ENCODE assay signal across 8 cellular contexts in the genomic region with DNA sequence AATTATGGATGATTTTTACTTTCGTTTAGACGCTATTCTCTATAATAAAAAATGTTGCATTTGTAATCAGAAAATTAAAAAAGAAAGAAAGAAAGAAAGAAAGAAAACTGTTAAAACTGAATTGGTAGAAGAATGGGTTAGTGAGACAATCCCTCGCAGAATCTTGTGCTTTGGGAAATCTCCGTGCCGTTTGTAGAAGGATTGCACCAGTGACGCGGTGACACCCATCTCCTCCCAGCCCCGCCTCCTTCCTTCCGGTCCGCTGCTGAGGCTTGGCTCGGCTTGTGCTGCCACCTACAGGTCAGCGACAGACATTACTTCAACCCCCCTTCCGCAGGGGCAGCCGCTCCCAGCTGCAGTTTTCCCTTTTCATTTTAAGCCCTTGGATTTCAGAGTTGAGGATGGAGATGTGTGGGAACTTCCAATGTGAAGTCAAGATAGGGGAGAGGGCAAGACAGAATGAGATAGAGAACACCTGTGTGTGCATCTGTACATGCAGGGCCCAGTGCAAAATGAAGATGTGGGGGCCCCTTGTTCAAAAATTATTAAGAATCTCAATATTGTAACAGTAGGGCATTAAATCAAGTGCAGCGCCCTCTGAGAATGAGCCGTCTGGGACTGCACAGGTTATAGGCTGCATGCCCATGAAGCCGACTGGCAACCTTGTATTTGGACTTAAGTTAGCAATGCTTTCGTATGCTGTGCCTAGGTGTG. TPM values are rescaled to one million over a fixed set of nuclear protein-coding genes. Genes with fewer than 3 reads are reported as not detected.
A peak's percentile ranks its signal among the peaks of the same experiment; 100 is the strongest.
DNase-seq lines count a peak whose midpoint lies in the region; ATAC-seq and TF ChIP-seq lines count a peak whose summit lies in the region.

No MANE protein-coding gene starts in this region.

- peak; percentile 98 for DNase-seq in GM03348 (ENCODE audit: low spot score)
- peak; percentile 32 for DNase-seq in NCI-H226
- DNase-seq in WTC11 (ENCODE audit: low spot score) = peak; percentile 91
- DNase-seq in cardiac fibroblast (ENCODE audit: low read depth in 2 of 2) = peak; percentile 85 to 89
- DNase-seq in islet precursor cell = peak; percentile 88
- peak; percentile 87 for DNase-seq in stimulated activated CD4-positive, alpha-beta T cell treated with anti-CD3 and anti-CD28 coated beads, Interleukin-12 subunit alpha, Interleukin-12 subunit beta, amount 100 ng/mL, for 4 hours

- H3K4me1 Mint-ChIP-seq in WTC11 = peaks cover 13% of the 10 kb centered on the region

- H3K9me3 Mint-ChIP-seq in WTC11 = no peaks in the 10 kb centered on the region

- POLR2A ChIA-PET in WTC11 (lab: Charles Lee) = interaction anchor here (0.6 to 1.7 kb wide), 2 partner anchors 122 to 429 kb away, joined by 3 to 4 read pairs; no protein-coding TSS in a partner anchor

- peak overlapping the region; percentile 19 to 40 for H3K4me3 ChIP-seq in cardiac fibroblast (replicated peaks in 1 of 2; ENCODE audit: low read depth in 2 of 2, low read length in 2 of 2)

- peak; percentile 90 for TF ChIP-seq CTCF in WTC11 (IDR thresholded peaks at IDR 0.05)
- TF ChIP-seq CTCF in cardiac fibroblast (IDR thresholded peaks at IDR 0.05; ENCODE audit: low read depth, low read length) = peak; percentile 84

- ATAC-seq in HG03060 (IDR thresholded peaks at IDR 0.05; ENCODE audit: low read depth, unreplicated experiment) (peak; percentile 62), WTC11 (peak; percentile 65), GM19023 (IDR thresholded peaks at IDR 0.05; ENCODE audit: unreplicated experiment) (no peak)

- no peaks in the 10 kb centered on the region for H3K36me3 Mint-ChIP-seq in WTC11

- H3K27ac Mint-ChIP-seq in WTC11 = no peak overlapping the region

- H3K4me3 Mint-ChIP-seq in WTC11 = peak overlapping the region; percentile 77

- peaks cover 15% of the 10 kb centered on the region for H3K27me3 Mint-ChIP-seq in WTC11 (ENCODE audit: low read depth)

- CTCF ChIA-PET in WTC11 (lab: Charles Lee) = interaction anchor here (0.5 to 3.4 kb wide), 93 partner anchors 9 to 509 kb away, joined by 3 to 66 read pairs (median 5); partner anchors contain the start of genes CACNG2, IFT27, IL2RB and KCTD17

TF ChIP-seq in WTC11, 78 proteins besides CTCF, POLR2A, EP300 and RAD21:
- TF ChIP-seq ATF6 (CRISPR knock-in tag; IDR thresholded peaks at IDR 0.05) = no peak
- peak; percentile 67; the same call in 1 of the 2 replicates for TF ChIP-seq GABPB1 (CRISPR knock-in tag; IDR thresholded peaks at IDR 0.05)
- no peak for TF ChIP-seq ZNF121 (CRISPR knock-in tag; IDR thresholded peaks at IDR 0.05)
- TF ChIP-seq, protein P1, sequence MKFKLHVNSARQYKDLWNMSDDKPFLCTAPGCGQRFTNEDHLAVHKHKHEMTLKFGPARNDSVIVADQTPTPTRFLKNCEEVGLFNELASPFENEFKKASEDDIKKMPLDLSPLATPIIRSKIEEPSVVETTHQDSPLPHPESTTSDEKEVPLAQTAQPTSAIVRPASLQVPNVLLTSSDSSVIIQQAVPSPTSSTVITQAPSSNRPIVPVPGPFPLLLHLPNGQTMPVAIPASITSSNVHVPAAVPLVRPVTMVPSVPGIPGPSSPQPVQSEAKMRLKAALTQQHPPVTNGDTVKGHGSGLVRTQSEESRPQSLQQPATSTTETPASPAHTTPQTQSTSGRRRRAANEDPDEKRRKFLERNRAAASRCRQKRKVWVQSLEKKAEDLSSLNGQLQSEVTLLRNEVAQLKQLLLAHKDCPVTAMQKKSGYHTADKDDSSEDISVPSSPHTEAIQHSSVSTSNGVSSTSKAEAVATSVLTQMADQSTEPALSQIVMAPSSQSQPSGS (CRISPR knock-in tag; IDR thresholded peaks at IDR 0.05; ENCODE audit: borderline replicate concordance, low read depth) = no peak
- peak; percentile 59; the same call in 1 of the 2 replicates for TF ChIP-seq SP1 (CRISPR knock-in tag; conservative IDR thresholded peaks at IDR 0.05)
- no peak for TF ChIP-seq TEAD4 (CRISPR knock-in tag; IDR thresholded peaks at IDR 0.05)

RNA-seq across cellular contexts. Expression of gene TST, which starts 41.1 kb away (rescaled TPM):
- total RNA-seq in WTC11 (2021) = 24.4 to 33.3 TPM (median 32.8 TPM) in 3 replicates

RNA-seq across cellular contexts. Expression of gene MPST, which starts 41.4 kb away (rescaled TPM):
- 86.6 to 101 TPM (median 98.7 TPM) in 3 replicates for total RNA-seq in WTC11 (2021)

Comparison
In these comparisons a context has a peak if more than half of its experiments do, and no peak if none do; other contexts are left out.
1. DNase-seq: peak in every context shown above with its lines; median percentile 98 in GM03348; 91 in WTC11; 88 in islet precursor cell; 87 in cardiac fibroblast; 87 in stimulated activated CD4-positive, alpha-beta T cell treated with anti-CD3 and anti-CD28 coated beads, Interleukin-12 subunit alpha, Interleukin-12 subunit beta, amount 100 ng/mL, for 4 hours; 32 in NCI-H226.